16 cellular contexts compared by ENCODE assay signal in genomic region chr7:100019908-100020307, GRCh38. TPM values are rescaled to one million over a fixed set of nuclear protein-coding genes. Genes with fewer than 3 reads are reported as not detected.
DNase-seq lines count a peak whose midpoint lies in the region; ATAC-seq and TF ChIP-seq lines count a peak whose summit lies in the region.
"Had no signal": no experiment of that assay in that cellular context is flagged by ENCODE, and none has a peak within 500 bp of the region (broad histone marks: within the 10 kb centered on the region; RNA-seq: fewer than 3 reads in every experiment).

No MANE protein-coding gene starts in this region.

- CTCF ChIA-PET in CD4-positive, alpha-beta T cell (lab: Charles Lee), result no interaction called here

- no peak for TF ChIP-seq CTCF in CD4-positive, alpha-beta T cell (IDR thresholded peaks at IDR 0.05)

- no peak for ATAC-seq in CD4-positive, alpha-beta T cell (ENCODE audit: poor library complexity)
- ATAC-seq in HG03469 (IDR thresholded peaks at IDR 0.05; ENCODE audit: unreplicated experiment) (no peak), GM18867 (IDR thresholded peaks at IDR 0.05; ENCODE audit: unreplicated experiment) (no peak)
- ATAC-seq: stimulated activated effector memory CD8-positive, alpha-beta T cell treated with anti-CD3 and anti-CD28 coated beads, Interleukin-12 subunit alpha, Interleukin-12 subunit beta, amount 100 ng/mL, for 72 hours had no signal

- H3K9me3 Mint-ChIP-seq in CD4-positive, alpha-beta T cell, result no peaks in the 10 kb centered on the region
- H3K9me3 Mint-ChIP-seq in activated naive CD8-positive, alpha-beta T cell treated with anti-CD3 and anti-CD28 coated beads for 36 hours, result no peaks in the 10 kb centered on the region
- H3K9me3 Mint-ChIP-seq: stimulated activated effector memory CD8-positive, alpha-beta T cell treated with anti-CD3 and anti-CD28 coated beads, Interleukin-12 subunit alpha, Interleukin-12 subunit beta, amount 100 ng/mL, for 72 hours had no signal

- H3K9me3 ChIP-seq in CD4-positive, alpha-beta T cell (ENCODE audit: control insufficient read depth, low read length), result no peaks in the 10 kb centered on the region
- H3K9me3 ChIP-seq: colonic mucosa, ovary, SJCRH30 had no signal

- peaks cover 37% of the 10 kb centered on the region for H3K4me1 Mint-ChIP-seq in CD4-positive, alpha-beta T cell (ENCODE audit: low read depth)
- peaks cover 39% of the 10 kb centered on the region for H3K4me1 Mint-ChIP-seq in activated naive CD8-positive, alpha-beta T cell treated with anti-CD3 and anti-CD28 coated beads for 36 hours

- intact Hi-C loops in CD4-positive, alpha-beta T cell (cut with DNase I, micrococcal nuclease), result loop anchor here (5.0 to 10.0 kb wide), 3 partner anchors 62 to 817 kb away; partner anchors contain the start of genes ZKSCAN5 (in 1 of the 2), ZNF3 (in 1 of the 2) and ZNF394 (in 1 of the 2)

- H3K27me3 Mint-ChIP-seq in CD4-positive, alpha-beta T cell, result no peaks in the 10 kb centered on the region
- H3K27me3 Mint-ChIP-seq in activated naive CD8-positive, alpha-beta T cell treated with anti-CD3 and anti-CD28 coated beads for 36 hours, result no peaks in the 10 kb centered on the region
- H3K27me3 Mint-ChIP-seq: B cell had no signal

- no peak overlapping the region for H3K4me3 Mint-ChIP-seq in CD4-positive, alpha-beta T cell
- no peak overlapping the region for H3K4me3 Mint-ChIP-seq in activated naive CD8-positive, alpha-beta T cell treated with anti-CD3 and anti-CD28 coated beads for 36 hours
- H3K4me3 Mint-ChIP-seq: B cell; stimulated activated effector memory CD8-positive, alpha-beta T cell treated with anti-CD3 and anti-CD28 coated beads, Interleukin-12 subunit alpha, Interleukin-12 subunit beta, amount 100 ng/mL, for 72 hours had no signal

- DNase-seq in CD4-positive, alpha-beta T cell, result no peak
- DNase-seq in DMS79 treated with DMSO at 0.1 percent for 48 hours (lab: John Stamatoyannopoulos, UW) (peak; percentile 67), mesenteric fat pad (ENCODE audit: low spot score) (peak; percentile 11), cerebellum (ENCODE audit: low spot score) (no peak)
- no peak for DNase-seq in activated naive CD8-positive, alpha-beta T cell treated with anti-CD3 and anti-CD28 coated beads for 36 hours
- DNase-seq in stimulated activated CD4-positive, alpha-beta T cell treated with anti-CD3 and anti-CD28 coated beads, Interleukin-2, amount 100 ng/mL, for 48 hours, result no peak
- DNase-seq: colonic mucosa, midbrain, NCI-H1092 treated with DMSO at 0.1 percent for 48 hours, NCI-H446 treated with DMSO at 0.1 percent for 48 hours, SJCRH30 had no signal

- POLR2A ChIA-PET in CD4-positive, alpha-beta T cell (lab: Charles Lee), result no interaction called here

- H3K36me3 Mint-ChIP-seq in CD4-positive, alpha-beta T cell (ENCODE audit: low read depth), result peaks cover 63% of the 10 kb centered on the region
- H3K36me3 Mint-ChIP-seq in activated naive CD8-positive, alpha-beta T cell treated with anti-CD3 and anti-CD28 coated beads for 36 hours, result peaks cover 41% of the 10 kb centered on the region

- H3K27ac Mint-ChIP-seq in CD4-positive, alpha-beta T cell, result peak overlapping the region; percentile 28
- H3K27ac Mint-ChIP-seq in activated naive CD8-positive, alpha-beta T cell treated with anti-CD3 and anti-CD28 coated beads for 36 hours, result peak overlapping the region; percentile 54
- H3K27ac Mint-ChIP-seq: B cell; stimulated activated effector memory CD8-positive, alpha-beta T cell treated with anti-CD3 and anti-CD28 coated beads, Interleukin-12 subunit alpha, Interleukin-12 subunit beta, amount 100 ng/mL, for 72 hours had no signal

- H3K27ac ChIP-seq in CD4-positive, alpha-beta T cell (ENCODE audit: low read depth, low read length), result no peak overlapping the region
- H3K27ac ChIP-seq: colonic mucosa, ovary, SJCRH30 had no signal

- no peaks in the 10 kb centered on the region for H3K27me3 ChIP-seq in CD4-positive, alpha-beta T cell (ENCODE audit: control insufficient read depth, insufficient read depth, low read length)
- H3K27me3 ChIP-seq: colonic mucosa, ovary, SJCRH30 had no signal

RNA-seq across cellular contexts. Expression of gene ZKSCAN1, which starts 4.5 kb away (rescaled TPM):
- total RNA-seq in CD4-positive, alpha-beta T cell, result 10 to 100 TPM; 42.3 to 45.0 TPM
- 10 to 100 TPM; 38.6 to 41.5 TPM for total RNA-seq in activated naive CD8-positive, alpha-beta T cell treated with anti-CD3 and anti-CD28 coated beads for 36 hours
- total RNA-seq in mesenteric fat pad, result 58.9 TPM
- 57.4 TPM for total RNA-seq in cerebellum

RNA-seq across cellular contexts. Expression of gene ZSCAN21, which starts 29.7 kb away (rescaled TPM):
- 1 to 10 TPM; 2.0 to 2.7 TPM for total RNA-seq in CD4-positive, alpha-beta T cell
- total RNA-seq in activated naive CD8-positive, alpha-beta T cell treated with anti-CD3 and anti-CD28 coated beads for 36 hours, result 1 to 10 TPM; 9.0 to 9.4 TPM
- 10.2 TPM for total RNA-seq in mesenteric fat pad
- 10.2 TPM for total RNA-seq in cerebellum

RNA-seq across cellular contexts. Expression of gene AZGP1, which starts 44.1 kb away (rescaled TPM):
- total RNA-seq in CD4-positive, alpha-beta T cell, result not detected
- not detected for total RNA-seq in activated naive CD8-positive, alpha-beta T cell treated with anti-CD3 and anti-CD28 coated beads for 36 hours
- total RNA-seq in mesenteric fat pad, result 76.2 TPM
- total RNA-seq in cerebellum, result 0.27 TPM
- total RNA-seq: B cell, SJCRH30 had no signal

Comparison
In these comparisons a context has a peak if more than half of its experiments do, and no peak if none do; other contexts are left out.
1. DNase-seq: peak in DMS79 treated with DMSO at 0.1 percent for 48 hours (single experiment) and mesenteric fat pad (single experiment); none in CD4-positive, alpha-beta T cell (0 of 10), activated naive CD8-positive, alpha-beta T cell treated with anti-CD3 and anti-CD28 coated beads for 36 hours (single experiment), cerebellum (single experiment) and stimulated activated CD4-positive, alpha-beta T cell treated with anti-CD3 and anti-CD28 coated beads, Interleukin-2, amount 100 ng/mL, for 48 hours (0 of 2).
2. RNA of gene AZGP1, which starts 44.1 kb away (total RNA-seq): 76.2 TPM in mesenteric fat pad (single experiment); 0.27 TPM in cerebellum (single experiment), not detected in activated naive CD8-positive, alpha-beta T cell treated with anti-CD3 and anti-CD28 coated beads for 36 hours and not detected in CD4-positive, alpha-beta T cell; every median in the first group is over 10 times any median in the second.